8 cellular contexts compared by ENCODE assay signal in the genomic region with DNA sequence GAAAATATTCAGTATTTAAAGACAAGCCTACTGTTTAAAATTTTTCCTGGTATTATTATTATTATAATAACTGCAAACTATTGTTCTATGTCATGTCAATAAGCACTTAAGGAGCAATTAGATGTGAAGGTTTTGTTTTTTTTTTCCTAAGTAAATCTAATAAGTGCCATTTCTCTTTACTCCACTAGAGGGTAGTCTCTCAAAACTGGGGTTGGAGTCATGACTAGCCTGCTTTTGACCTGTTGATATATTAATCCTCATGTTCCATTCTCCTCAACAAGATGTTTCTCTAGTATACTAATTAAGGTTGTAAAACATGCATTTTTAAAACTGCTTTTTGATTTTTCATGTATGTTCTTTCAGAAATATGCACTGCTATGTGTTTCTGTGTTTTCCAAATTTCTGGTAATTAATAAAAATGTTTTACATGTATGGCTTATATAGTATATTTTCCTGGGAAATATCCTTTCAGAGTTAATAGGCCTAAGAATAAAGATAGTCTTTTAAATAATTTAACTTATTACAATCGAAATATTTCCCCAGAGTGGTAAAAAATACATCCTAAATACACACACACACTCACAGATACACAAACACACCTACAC. TPM values are rescaled to one million over a fixed set of nuclear protein-coding genes. Genes with fewer than 3 reads are reported as not detected.
DNase-seq lines count a peak whose midpoint lies in the region; ATAC-seq, FAIRE-seq and TF ChIP-seq lines count a peak whose summit lies in the region.

No MANE protein-coding gene starts in this region.

- H3K36me3 Mint-ChIP-seq in Caco-2 (ENCODE audit: insufficient read depth, unreplicated experiment) = no peaks in the 10 kb centered on the region
- peaks cover 0 to 51% (median 0%) of the 10 kb centered on the region in 5 donors for H3K36me3 Mint-ChIP-seq in naive thymus-derived CD4-positive, alpha-beta T cell
- H3K36me3 Mint-ChIP-seq in stimulated activated effector memory CD8-positive, alpha-beta T cell treated with anti-CD3 and anti-CD28 coated beads, Interleukin-12 subunit alpha, Interleukin-12 subunit beta, amount 100 ng/mL, for 72 hours = peaks cover 22% of the 10 kb centered on the region

- DNase-seq in Caco-2 = peak in 1 of 2 experiments; percentile 26
- peak; percentile 64 to 75 for DNase-seq in Kasumi-1 (lab: John Stamatoyannopoulos, UW)
- DNase-seq in RWPE2 (ENCODE audit: low spot score) = no peak
- peak in 4 of 9 donors; percentile 43 to 50 (median 47) for DNase-seq in naive thymus-derived CD4-positive, alpha-beta T cell
- no peak for DNase-seq in stimulated activated effector memory CD8-positive, alpha-beta T cell treated with anti-CD3 and anti-CD28 coated beads, Interleukin-12 subunit alpha, Interleukin-12 subunit beta, amount 100 ng/mL, for 72 hours (ENCODE audit: low spot score in 2 of 2)

- CTCF ChIA-PET in Caco-2 (lab: Charles Lee) = no interaction called here
- CTCF ChIA-PET in naive thymus-derived CD4-positive, alpha-beta T cell (lab: Charles Lee) = interaction anchor here (0.7 to 1.5 kb wide), 3 partner anchors 9 to 95 kb away, joined by 3 to 5 read pairs (median 3); no protein-coding TSS in a partner anchor

- no TSS peak for BruUV-seq in Caco-2 (replicated peaks; lab: Mats Ljungman, UMichigan)

- H3K4me1 Mint-ChIP-seq in Caco-2 (ENCODE audit: low read depth, unreplicated experiment) = no peaks in the 10 kb centered on the region
- H3K4me1 Mint-ChIP-seq in naive thymus-derived CD4-positive, alpha-beta T cell = peaks cover 6 to 77% (median 60%) of the 10 kb centered on the region in 7 donors
- peaks cover 62% of the 10 kb centered on the region for H3K4me1 Mint-ChIP-seq in stimulated activated effector memory CD8-positive, alpha-beta T cell treated with anti-CD3 and anti-CD28 coated beads, Interleukin-12 subunit alpha, Interleukin-12 subunit beta, amount 100 ng/mL, for 72 hours

- no peaks in the 10 kb centered on the region for H3K4me1 ChIP-seq in Caco-2
- no peaks in the 10 kb centered on the region for H3K4me1 ChIP-seq in RWPE2 (ENCODE audit: insufficient read depth, poor library complexity, severe bottlenecking)
- H3K4me1 ChIP-seq in naive thymus-derived CD4-positive, alpha-beta T cell (ENCODE audit: control insufficient read depth in 2 of 2, insufficient read depth in 2 of 2, low read length in 2 of 2) = peaks cover under 1 to 13% of the 10 kb centered on the region in 2 donors

- H3K36me3 ChIP-seq in Caco-2 (ENCODE audit: control insufficient read depth, insufficient read depth, low read length) (no peaks in the 10 kb centered on the region), RWPE2 (ENCODE audit: low read depth) (no peaks in the 10 kb centered on the region)
- no peaks in the 10 kb centered on the region for H3K36me3 ChIP-seq in naive thymus-derived CD4-positive, alpha-beta T cell (ENCODE audit: control insufficient read depth in 2 of 3, insufficient read depth in 3 of 3, low read length in 3 of 3)

- H3K9me3 Mint-ChIP-seq in Caco-2 (ENCODE audit: unreplicated experiment) = no peaks in the 10 kb centered on the region
- H3K9me3 Mint-ChIP-seq in naive thymus-derived CD4-positive, alpha-beta T cell = peaks cover 0 to 7% (median 0%) of the 10 kb centered on the region in 11 donors
- H3K9me3 Mint-ChIP-seq in stimulated activated effector memory CD8-positive, alpha-beta T cell treated with anti-CD3 and anti-CD28 coated beads, Interleukin-12 subunit alpha, Interleukin-12 subunit beta, amount 100 ng/mL, for 72 hours = no peaks in the 10 kb centered on the region

- TF ChIP-seq CTCF in Caco-2 (IDR thresholded peaks at IDR 0.05; ENCODE audit: insufficient read depth in 1 of 2, low read depth in 1 of 2, low read length in 1 of 2, severe bottlenecking in 1 of 2, unreplicated experiment in 1 of 2) (peak; percentile 50 to 63), RWPE2 (IDR thresholded peaks at IDR 0.05; ENCODE audit: poor library complexity, severe bottlenecking) (peak; percentile 88)

- H3K9me3 ChIP-seq in Caco-2 (no peaks in the 10 kb centered on the region), RWPE2 (ENCODE audit: severe bottlenecking) (no peaks in the 10 kb centered on the region)
- H3K9me3 ChIP-seq in naive thymus-derived CD4-positive, alpha-beta T cell (ENCODE audit: control insufficient read depth in 2 of 3, low read length in 3 of 3) = no peaks in the 10 kb centered on the region

- no peak overlapping the region for H3K4me3 Mint-ChIP-seq in Caco-2 (ENCODE audit: unreplicated experiment)
- H3K4me3 Mint-ChIP-seq in naive thymus-derived CD4-positive, alpha-beta T cell = peak overlapping the region; percentile 84 to 99 (median 98)
- H3K4me3 Mint-ChIP-seq in stimulated activated effector memory CD8-positive, alpha-beta T cell treated with anti-CD3 and anti-CD28 coated beads, Interleukin-12 subunit alpha, Interleukin-12 subunit beta, amount 100 ng/mL, for 72 hours = no peak overlapping the region

- H3K27me3 ChIP-seq in Caco-2 (replicated peaks; ENCODE audit: control insufficient read depth, insufficient read depth, low read length) = no peaks in the 10 kb centered on the region
- no peaks in the 10 kb centered on the region for H3K27me3 ChIP-seq in RWPE2 (ENCODE audit: insufficient read depth, poor library complexity, severe bottlenecking)
- no peaks in the 10 kb centered on the region for H3K27me3 ChIP-seq in naive thymus-derived CD4-positive, alpha-beta T cell (ENCODE audit: control insufficient read depth in 2 of 2, insufficient read depth in 2 of 2, low read length in 2 of 2)

- intact Hi-C loops in Caco-2 (cut with micrococcal nuclease; ENCODE audit: unreplicated experiment) = loop anchor here (1.0 to 10.0 kb wide), 5 partner anchors 396 to 1246 kb away; partner anchors contain the start of gene IMMP2L
- intact Hi-C loops in naive thymus-derived CD4-positive, alpha-beta T cell (cut with micrococcal nuclease) = loop anchor here (1.0 to 10.0 kb wide), 16 partner anchors 8 to 1365 kb away; partner anchors contain the start of genes DOCK4 (in 1 of the 2), IFRD1 (in 1 of the 2), IMMP2L (in 1 of the 2) and ZNF277 (in 1 of the 2)

- ATAC-seq in GM19438 (IDR thresholded peaks at IDR 0.05; ENCODE audit: low read depth, unreplicated experiment) (peak; percentile 41), RWPE2 (ENCODE audit: low read depth) (no peak; the same call in 2 of the 3 replicates), GM18873 (IDR thresholded peaks at IDR 0.05; ENCODE audit: low FRiP score, unreplicated experiment) (no peak)
- ATAC-seq in naive thymus-derived CD4-positive, alpha-beta T cell = peak; percentile 70
- no peak for ATAC-seq in stimulated activated effector memory CD8-positive, alpha-beta T cell treated with anti-CD3 and anti-CD28 coated beads, Interleukin-12 subunit alpha, Interleukin-12 subunit beta, amount 100 ng/mL, for 72 hours

- H3K27ac Mint-ChIP-seq in Caco-2 (ENCODE audit: unreplicated experiment) = no peak overlapping the region
- H3K27ac Mint-ChIP-seq in naive thymus-derived CD4-positive, alpha-beta T cell = peak overlapping the region in 5 of 9 donors; percentile 25 to 97 (median 93)
- no peak overlapping the region for H3K27ac Mint-ChIP-seq in stimulated activated effector memory CD8-positive, alpha-beta T cell treated with anti-CD3 and anti-CD28 coated beads, Interleukin-12 subunit alpha, Interleukin-12 subunit beta, amount 100 ng/mL, for 72 hours

- H3K27me3 Mint-ChIP-seq in Caco-2 (ENCODE audit: insufficient read depth, unreplicated experiment) = no peaks in the 10 kb centered on the region
- no peaks in the 10 kb centered on the region for H3K27me3 Mint-ChIP-seq in naive thymus-derived CD4-positive, alpha-beta T cell

- POLR2A ChIA-PET in Caco-2 (lab: Charles Lee) = no interaction called here
- POLR2A ChIA-PET in naive thymus-derived CD4-positive, alpha-beta T cell (lab: Charles Lee) = interaction anchor here (0.7 to 2.4 kb wide), 5 partner anchors 20 to 439 kb away, joined by 3 to 10 read pairs (median 6); no protein-coding TSS in a partner anchor

- no peak overlapping the region for H3K27ac ChIP-seq in RWPE2 (ENCODE audit: poor library complexity, severe bottlenecking)
- H3K27ac ChIP-seq in naive thymus-derived CD4-positive, alpha-beta T cell (ENCODE audit: low read depth, low read length) = no peak overlapping the region

- peak; percentile 86 for FAIRE-seq in endometrium (lab: Jason Lieb, UNC)

- no peak overlapping the region for H3K4me3 ChIP-seq in Caco-2 (ENCODE audit: low read depth, low read length)
- no peak overlapping the region for H3K4me3 ChIP-seq in RWPE2 (ENCODE audit: severe bottlenecking)
- H3K4me3 ChIP-seq in naive thymus-derived CD4-positive, alpha-beta T cell (ENCODE audit: low read length) = peak overlapping the region; percentile 58

RNA-seq across cellular contexts. Expression of gene LRRN3, which starts 1.0 kb away (rescaled TPM):
- 0.68 and 0.77 TPM in 2 replicates for total RNA-seq in Caco-2 (2022)
- 100 to 1,000 TPM in 3 of 5 experiments, 10 to 100 TPM in 1, 1 to 10 TPM in 1; 7.6 to 288 (median 227) TPM for total RNA-seq in naive thymus-derived CD4-positive, alpha-beta T cell
- polyA plus RNA-seq in naive thymus-derived CD4-positive, alpha-beta T cell = 100 to 1,000 TPM; 169 to 173 TPM

Comparison
In these comparisons a context has a peak if more than half of its experiments do, and no peak if none do; other contexts are left out.
1. DNase-seq: peak in Kasumi-1 (2 of 2); none in RWPE2 (single experiment) and stimulated activated effector memory CD8-positive, alpha-beta T cell treated with anti-CD3 and anti-CD28 coated beads, Interleukin-12 subunit alpha, Interleukin-12 subunit beta, amount 100 ng/mL, for 72 hours (0 of 2).
2. H3K27ac Mint-ChIP-seq: peak in naive thymus-derived CD4-positive, alpha-beta T cell (5 of 9); none in Caco-2 (single experiment) and stimulated activated effector memory CD8-positive, alpha-beta T cell treated with anti-CD3 and anti-CD28 coated beads, Interleukin-12 subunit alpha, Interleukin-12 subunit beta, amount 100 ng/mL, for 72 hours (single experiment).
3. H3K4me3 Mint-ChIP-seq: peak in naive thymus-derived CD4-positive, alpha-beta T cell (10 of 10); none in Caco-2 (single experiment) and stimulated activated effector memory CD8-positive, alpha-beta T cell treated with anti-CD3 and anti-CD28 coated beads, Interleukin-12 subunit alpha, Interleukin-12 subunit beta, amount 100 ng/mL, for 72 hours (single experiment).
4. ATAC-seq: peak in GM19438 (single experiment) and naive thymus-derived CD4-positive, alpha-beta T cell (single experiment); none in RWPE2 (single experiment), stimulated activated effector memory CD8-positive, alpha-beta T cell treated with anti-CD3 and anti-CD28 coated beads, Interleukin-12 subunit alpha, Interleukin-12 subunit beta, amount 100 ng/mL, for 72 hours (single experiment) and GM18873 (single experiment).